20 cellular contexts compared by ENCODE assay signal in the genomic region with DNA sequence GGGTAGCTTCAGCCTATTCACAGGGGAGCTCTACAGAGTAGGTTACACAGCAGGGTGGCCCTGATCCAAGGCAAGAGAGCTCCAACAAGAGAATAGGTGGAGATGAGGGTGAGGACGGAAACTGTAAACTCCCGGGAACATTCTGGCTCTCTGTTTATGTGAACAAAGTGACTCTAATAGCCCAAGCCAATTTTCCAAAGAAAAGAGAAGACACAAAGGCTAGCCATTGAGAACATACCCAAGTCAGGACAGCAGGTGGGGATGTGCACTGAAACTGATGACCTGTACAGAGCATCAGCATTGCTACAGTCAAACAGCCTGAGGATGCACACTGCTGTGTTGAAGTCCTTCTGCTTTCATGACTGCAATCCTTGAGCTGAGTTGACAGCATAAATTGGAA.
A peak's percentile ranks its signal among the peaks of the same experiment; 100 is the strongest.
DNase-seq lines count a peak whose midpoint lies in the region; ATAC-seq and TF ChIP-seq lines count a peak whose summit lies in the region.
"Had no signal": no experiment of that assay in that cellular context is flagged by ENCODE, and none has a peak within 500 bp of the region (broad histone marks: within the 10 kb centered on the region; RNA-seq: fewer than 3 reads in every experiment).

No MANE protein-coding gene starts in this region.

- no peaks in the 10 kb centered on the region for H3K36me3 Mint-ChIP-seq in stimulated activated effector memory CD8-positive, alpha-beta T cell treated with anti-CD3 and anti-CD28 coated beads, Interleukin-12 subunit alpha, Interleukin-12 subunit beta, amount 100 ng/mL, for 72 hours
- no peaks in the 10 kb centered on the region for H3K36me3 Mint-ChIP-seq in natural killer cell treated with Interleukin-12 subunit alpha and Interleukin-12 subunit beta and Interleukin-15 and Interleukin-18, amount 100 ng/mL, for 72 hours

- H3K27ac Mint-ChIP-seq in stimulated activated effector memory CD8-positive, alpha-beta T cell treated with anti-CD3 and anti-CD28 coated beads, Interleukin-12 subunit alpha, Interleukin-12 subunit beta, amount 100 ng/mL, for 72 hours, result no peak overlapping the region
- H3K27ac Mint-ChIP-seq in natural killer cell treated with Interleukin-12 subunit alpha and Interleukin-12 subunit beta and Interleukin-15 and Interleukin-18, amount 100 ng/mL, for 72 hours, result no peak overlapping the region
- H3K27ac Mint-ChIP-seq: activated CD4-positive, alpha-beta T cell treated with anti-CD3 and anti-CD28 coated beads, Interleukin-2, amount 10 ng/mL, durations not matched to agents 24 days and 14 days; CD14-positive monocyte had no signal

- TF ChIP-seq POLR2A in uterus (IDR thresholded peaks at IDR 0.05), result no peak

- H3K9me3 ChIP-seq in uterus, result no peaks in the 10 kb centered on the region
- H3K9me3 ChIP-seq: mucosa of descending colon had no signal

- no peak overlapping the region for H3K4me3 Mint-ChIP-seq in stimulated activated effector memory CD8-positive, alpha-beta T cell treated with anti-CD3 and anti-CD28 coated beads, Interleukin-12 subunit alpha, Interleukin-12 subunit beta, amount 100 ng/mL, for 72 hours
- no peak overlapping the region for H3K4me3 Mint-ChIP-seq in natural killer cell treated with Interleukin-12 subunit alpha and Interleukin-12 subunit beta and Interleukin-15 and Interleukin-18, amount 100 ng/mL, for 72 hours
- H3K4me3 Mint-ChIP-seq: activated CD4-positive, alpha-beta T cell treated with anti-CD3 and anti-CD28 coated beads, Interleukin-2, amount 10 ng/mL, durations not matched to agents 24 days and 14 days; CD14-positive monocyte had no signal

- H3K4me1 Mint-ChIP-seq in stimulated activated effector memory CD8-positive, alpha-beta T cell treated with anti-CD3 and anti-CD28 coated beads, Interleukin-12 subunit alpha, Interleukin-12 subunit beta, amount 100 ng/mL, for 72 hours, result peaks cover 5% of the 10 kb centered on the region
- peaks cover 17 to 25% of the 10 kb centered on the region in 2 donors for H3K4me1 Mint-ChIP-seq in natural killer cell treated with Interleukin-12 subunit alpha and Interleukin-12 subunit beta and Interleukin-15 and Interleukin-18, amount 100 ng/mL, for 72 hours (ENCODE audit: low read depth in 2 of 2)
- H3K4me1 Mint-ChIP-seq: activated CD4-positive, alpha-beta T cell treated with anti-CD3 and anti-CD28 coated beads, Interleukin-2, amount 10 ng/mL, durations not matched to agents 24 days and 14 days had no signal

- H3K27me3 ChIP-seq in uterus, result no peaks in the 10 kb centered on the region
- H3K27me3 ChIP-seq: cardiac muscle cell had no signal

- peaks cover 0 to 2% of the 10 kb centered on the region in 2 donors for H3K27me3 Mint-ChIP-seq in natural killer cell treated with Interleukin-12 subunit alpha and Interleukin-12 subunit beta and Interleukin-15 and Interleukin-18, amount 100 ng/mL, for 72 hours

- H3K36me3 ChIP-seq in uterus, result no peaks in the 10 kb centered on the region
- H3K36me3 ChIP-seq: cardiac muscle cell had no signal

- no peaks in the 10 kb centered on the region for H3K4me1 ChIP-seq in uterus

- H3K9me3 Mint-ChIP-seq in stimulated activated effector memory CD8-positive, alpha-beta T cell treated with anti-CD3 and anti-CD28 coated beads, Interleukin-12 subunit alpha, Interleukin-12 subunit beta, amount 100 ng/mL, for 72 hours, result no peaks in the 10 kb centered on the region
- no peaks in the 10 kb centered on the region for H3K9me3 Mint-ChIP-seq in natural killer cell treated with Interleukin-12 subunit alpha and Interleukin-12 subunit beta and Interleukin-15 and Interleukin-18, amount 100 ng/mL, for 72 hours
- H3K9me3 Mint-ChIP-seq: activated CD4-positive, alpha-beta T cell treated with anti-CD3 and anti-CD28 coated beads, Interleukin-2, amount 10 ng/mL, durations not matched to agents 24 days and 14 days; CD14-positive monocyte had no signal

- H3K4me3 ChIP-seq in uterus, result no peak overlapping the region
- H3K4me3 ChIP-seq: cardiac muscle cell, dorsolateral prefrontal cortex, mucosa of descending colon had no signal

- peak; percentile 34 for DNase-seq in SIG-M5 treated with dmso at 0.1 percent for 504 hours (lab: John Stamatoyannopoulos, UW; ENCODE audit: unreplicated experiment)
- DNase-seq in SIG-M5 (lab: John Stamatoyannopoulos, UW), result no peak
- DNase-seq in M059J (ENCODE audit: low read depth), result peak; percentile 35
- no peak for DNase-seq in stimulated activated effector memory CD8-positive, alpha-beta T cell treated with anti-CD3 and anti-CD28 coated beads, Interleukin-12 subunit alpha, Interleukin-12 subunit beta, amount 100 ng/mL, for 72 hours (ENCODE audit: low spot score in 2 of 2)
- DNase-seq in uterus, result no peak
- no peak for DNase-seq in natural killer cell treated with Interleukin-12 subunit alpha and Interleukin-12 subunit beta and Interleukin-15 and Interleukin-18, amount 100 ng/mL, for 72 hours (ENCODE audit: low spot score)
- DNase-seq in activated CD4-positive, CD25-positive, alpha-beta regulatory T cell (lab: John Stamatoyannopoulos, UW), result no peak
- DNase-seq: activated CD4-positive, alpha-beta T cell treated with anti-CD3 and anti-CD28 coated beads, Interleukin-2, amount 10 ng/mL, durations not matched to agents 24 days and 14 days; activated CD8-positive, alpha-beta memory T cell treated with anti-CD3 and anti-CD28 coated beads, Interleukin-2, amount 50 U/mL, for 4 hours; activated effector memory CD4-positive, alpha-beta T cell treated with anti-CD3 and anti-CD28 coated beads, Interleukin-2, amount 50 U/mL, for 16 hours; dorsolateral prefrontal cortex; H7; KG1; mucosa of descending colon; NCI-H1105 treated with DMSO at 0.1 percent for 48 hours; stimulated activated CD4-positive, alpha-beta T cell treated with anti-CD3 and anti-CD28 coated beads, Interleukin-15, amount 100 ng/mL, for 24 hours; stimulated activated naive CD8-positive, alpha-beta T cell treated with anti-CD3 and anti-CD28 coated beads, Interleukin-15, Interleukin-2, amounts not matched to agents 100 U/mL and 50 U/mL, for 24 hours had no signal

- H3K27ac ChIP-seq in VCaP (peak overlapping the region; percentile 52), uterus (no peak overlapping the region)
- H3K27ac ChIP-seq: cardiac muscle cell, dorsolateral prefrontal cortex had no signal

- intact Hi-C loops in uterus (cut with DNase I; ENCODE audit: low total_unique reads), result no loop called here

- peak; percentile 43 for ATAC-seq in stimulated activated effector memory CD8-positive, alpha-beta T cell treated with anti-CD3 and anti-CD28 coated beads, Interleukin-12 subunit alpha, Interleukin-12 subunit beta, amount 100 ng/mL, for 72 hours
- ATAC-seq in natural killer cell treated with Interleukin-12 subunit alpha and Interleukin-12 subunit beta and Interleukin-15 and Interleukin-18, amount 100 ng/mL, for 72 hours, result no peak
- ATAC-seq: mucosa of descending colon; stimulated activated naive CD8-positive, alpha-beta T cell treated with anti-CD3 and anti-CD28 coated beads, Interleukin-15, Interleukin-2, amounts not matched to agents 100 U/mL and 50 U/mL, for 24 hours had no signal

- TF ChIP-seq CTCF in VCaP (conservative IDR thresholded peaks at IDR 0.05), result peak; percentile 77
- no peak for TF ChIP-seq CTCF in uterus (IDR thresholded peaks at IDR 0.05)

Comparison
In these comparisons a context has a peak if more than half of its experiments do, and no peak if none do; other contexts are left out.
1. DNase-seq: peak in SIG-M5 treated with dmso at 0.1 percent for 504 hours (single experiment) and M059J (single experiment); none in SIG-M5 (single experiment), stimulated activated effector memory CD8-positive, alpha-beta T cell treated with anti-CD3 and anti-CD28 coated beads, Interleukin-12 subunit alpha, Interleukin-12 subunit beta, amount 100 ng/mL, for 72 hours (0 of 2), uterus (0 of 2), natural killer cell treated with Interleukin-12 subunit alpha and Interleukin-12 subunit beta and Interleukin-15 and Interleukin-18, amount 100 ng/mL, for 72 hours (single experiment) and activated CD4-positive, CD25-positive, alpha-beta regulatory T cell (0 of 4).